ENCODE assay signal across 8 cellular contexts in the genomic region with DNA sequence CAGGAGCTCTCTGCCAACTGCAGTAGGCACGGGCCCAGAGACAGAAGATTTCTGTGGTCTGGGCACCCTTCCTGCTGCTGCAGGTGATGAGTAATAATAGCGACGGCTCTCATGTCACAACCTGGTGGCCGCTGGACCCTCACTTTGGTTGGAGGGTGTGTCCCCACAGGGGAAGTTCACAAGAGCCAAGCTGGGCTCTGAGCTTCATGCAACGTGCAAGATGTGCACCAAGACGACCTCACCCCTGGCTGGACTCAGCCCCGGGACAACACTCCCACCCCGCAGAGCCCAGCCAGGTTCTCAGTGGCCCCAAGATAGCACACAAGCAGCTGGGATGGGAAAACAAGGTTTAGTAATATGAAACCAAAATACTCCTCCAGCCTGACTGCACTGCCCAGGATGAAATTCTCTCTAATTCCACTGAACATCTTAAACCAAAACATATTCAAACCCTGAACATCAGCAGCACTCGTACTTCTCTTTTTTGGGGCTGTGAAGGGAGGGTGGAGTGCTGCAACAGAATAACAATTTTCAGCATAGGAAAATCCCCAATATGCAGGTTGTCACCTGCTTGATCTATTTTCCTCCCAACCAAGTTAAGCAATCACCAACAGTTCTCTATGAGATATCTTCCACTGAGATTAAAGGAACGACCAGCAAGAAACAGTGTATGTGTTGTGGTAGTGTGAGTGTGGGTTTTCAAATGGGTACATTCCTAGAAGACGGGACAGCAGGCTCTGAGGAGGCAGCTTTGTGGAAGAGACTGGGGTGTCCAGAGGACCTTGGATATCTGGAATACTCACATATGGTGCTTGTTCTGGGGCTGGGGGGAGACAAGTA. TPM values are rescaled to one million over a fixed set of nuclear protein-coding genes. Genes with fewer than 3 reads are reported as not detected.
DNase-seq lines count a peak whose midpoint lies in the region; ATAC-seq and TF ChIP-seq lines count a peak whose summit lies in the region.

No MANE protein-coding gene starts in this region.

- CTCF ChIA-PET in activated CD4-positive, alpha-beta memory T cell treated with anti-CD3 and anti-CD28 coated beads, Interleukin-2, amount 10 ng/mL, durations not matched to agents 7 days and 5 days (lab: Charles Lee) = interaction anchor here (0.6 to 7.6 kb wide), 3 partner anchors 10 to 88 kb away, joined by 3 to 41 read pairs (median 4); partner anchors contain the start of gene BCL2
- CTCF ChIA-PET in SK-N-SH (lab: Yijun Ruan, JAX) = interaction anchor here (0.6 to 2.1 kb wide), 4 partner anchors 20 to 426 kb away, joined by 3 to 6 read pairs (median 4); no protein-coding TSS in a partner anchor

- H3K36me3 ChIP-seq in spleen = peaks cover 0 to 44% (median 0%) of the 10 kb centered on the region in 6 donors
- no peaks in the 10 kb centered on the region for H3K36me3 ChIP-seq in SJCRH30
- no peaks in the 10 kb centered on the region for H3K36me3 ChIP-seq in SK-N-SH (replicated peaks in 1 of 2; ENCODE audit: control insufficient read depth in 1 of 2, insufficient read depth in 2 of 2, low read length in 1 of 2)

- H3K27ac ChIP-seq in spleen (peak overlapping the region; percentile 22 to 86 (median 70)), SJCRH30 (no peak overlapping the region), SK-N-SH (ENCODE audit: low read depth in 2 of 2, low read length in 1 of 2) (no peak overlapping the region)

- WGBS in spleen, 5 donors = 26 to 59% (median 46%) methylated on average over 8 to 11 of the region's 11 CpGs
- 71% methylated on average over 11 of the region's 11 CpGs for WGBS in SK-N-SH (ENCODE audit: low lambda C conversion rate)

- TF ChIP-seq POLR2A in spleen (IDR thresholded peaks at IDR 0.05) = no peak

- H3K9me2 ChIP-seq in SK-N-SH = no peaks in the 10 kb centered on the region

- H3K27me3 ChIP-seq in spleen (replicated peaks in 1 of 7) (no peaks in the 10 kb centered on the region), SJCRH30 (no peaks in the 10 kb centered on the region), SK-N-SH (ENCODE audit: insufficient read depth) (no peaks in the 10 kb centered on the region)

- intact Hi-C loops in spleen (cut with DNase I; ENCODE audit: low total_unique reads) = no loop called here

- no peak overlapping the region for H2AFZ ChIP-seq in SK-N-SH (ENCODE audit: low read depth)

- H3K27ac Mint-ChIP-seq in activated CD4-positive, alpha-beta memory T cell treated with anti-CD3 and anti-CD28 coated beads, Interleukin-2, amount 10 ng/mL, durations not matched to agents 7 days and 5 days = peak overlapping the region; percentile 77

- H3K79me2 ChIP-seq in SK-N-SH (ENCODE audit: insufficient read depth) = no peaks in the 10 kb centered on the region

- H3K4me1 ChIP-seq in spleen (peaks cover 15 to 95% (median 74%) of the 10 kb centered on the region in 6 donors), SJCRH30 (no peaks in the 10 kb centered on the region), SK-N-SH (ENCODE audit: control insufficient read depth in 1 of 2, insufficient read depth in 2 of 2, low read depth in 1 of 2, low read length in 1 of 2) (no peaks in the 10 kb centered on the region; a peak in 1 of 4 replicates)

- H3K4me2 ChIP-seq in SK-N-SH = no peak overlapping the region

- H3K4me1 Mint-ChIP-seq in activated CD4-positive, alpha-beta memory T cell treated with anti-CD3 and anti-CD28 coated beads, Interleukin-2, amount 10 ng/mL, durations not matched to agents 7 days and 5 days = peaks cover 66% of the 10 kb centered on the region

- no peak overlapping the region for H3K9ac ChIP-seq in SK-N-SH

- TF ChIP-seq CTCF in spleen (IDR thresholded peaks at IDR 0.05 in 8 of 11, conservative IDR thresholded peaks at IDR 0.05 in 3 of 11) = no peak
- TF ChIP-seq CTCF in SK-N-SH (IDR thresholded peaks at IDR 0.05) = no peak

- no peaks in the 10 kb centered on the region for H3K9me3 ChIP-seq in spleen
- H3K9me3 ChIP-seq in SJCRH30 (replicated peaks) = no peaks in the 10 kb centered on the region
- no peaks in the 10 kb centered on the region for H3K9me3 ChIP-seq in SK-N-SH

- H3K9me3 Mint-ChIP-seq in activated CD4-positive, alpha-beta memory T cell treated with anti-CD3 and anti-CD28 coated beads, Interleukin-2, amount 10 ng/mL, durations not matched to agents 7 days and 5 days = no peaks in the 10 kb centered on the region

- POLR2A ChIA-PET in activated CD4-positive, alpha-beta memory T cell treated with anti-CD3 and anti-CD28 coated beads, Interleukin-2, amount 10 ng/mL, durations not matched to agents 7 days and 5 days (lab: Charles Lee) = interaction anchor here (0.7 to 3.3 kb wide), 11 partner anchors 9 to 138 kb away, joined by 3 to 21 read pairs (median 3); partner anchors contain the start of gene BCL2
- POLR2A ChIA-PET in SK-N-SH (lab: Yijun Ruan, JAX) = no interaction called here

- peak overlapping the region; percentile 7 for H3K4me3 Mint-ChIP-seq in activated CD4-positive, alpha-beta memory T cell treated with anti-CD3 and anti-CD28 coated beads, Interleukin-2, amount 10 ng/mL, durations not matched to agents 7 days and 5 days

- peak; percentile 65 for ATAC-seq in HG02884 (IDR thresholded peaks at IDR 0.05; ENCODE audit: unreplicated experiment)

- TF ChIP-seq EP300 in SK-N-SH (IDR thresholded peaks at IDR 0.05; ENCODE audit: borderline replicate concordance in 1 of 2, low read depth in 1 of 2, low read length in 1 of 2) = no peak

- peaks cover 71% of the 10 kb centered on the region for H3K36me3 Mint-ChIP-seq in activated CD4-positive, alpha-beta memory T cell treated with anti-CD3 and anti-CD28 coated beads, Interleukin-2, amount 10 ng/mL, durations not matched to agents 7 days and 5 days (ENCODE audit: low read depth)

- H4K20me1 ChIP-seq in SK-N-SH (ENCODE audit: insufficient read depth) = no peaks in the 10 kb centered on the region

- H3F3A ChIP-seq in SK-N-SH (replicated peaks; ENCODE audit: insufficient read depth) = no peaks in the 10 kb centered on the region

- peak; percentile 32 for DNase-seq in SIG-M5 treated with dmso at 0.1 percent for 504 hours (lab: John Stamatoyannopoulos, UW; ENCODE audit: unreplicated experiment)
- DNase-seq in SIG-M5 (lab: John Stamatoyannopoulos, UW) = no peak
- peak; percentile 62 for DNase-seq in activated CD4-positive, alpha-beta memory T cell treated with anti-CD3 and anti-CD28 coated beads, Interleukin-2, amount 10 ng/mL, durations not matched to agents 7 days and 5 days
- peak; percentile 85 for DNase-seq in spleen
- no peak for DNase-seq in H4 (ENCODE audit: low spot score)
- no peak for DNase-seq in SJCRH30
- DNase-seq in SK-N-SH = no peak

- H3K4me3 ChIP-seq in spleen (peak overlapping the region in 2 of 8 donors; percentile 2 to 54), SJCRH30 (no peak overlapping the region), SK-N-SH (ENCODE audit: low read depth in 2 of 2, low read length in 1 of 2) (no peak overlapping the region)

- TF ChIP-seq RAD21 in SK-N-SH (IDR thresholded peaks at IDR 0.05; ENCODE audit: low read length) = no peak

- H3K27me3 Mint-ChIP-seq in activated CD4-positive, alpha-beta memory T cell treated with anti-CD3 and anti-CD28 coated beads, Interleukin-2, amount 10 ng/mL, durations not matched to agents 7 days and 5 days = no peaks in the 10 kb centered on the region

TF ChIP-seq in SK-N-SH, 30 proteins besides CTCF, POLR2A, EP300 and RAD21 (continues in another document):
- TF ChIP-seq NFIC (IDR thresholded peaks at IDR 0.05; ENCODE audit: borderline replicate concordance) = no peak
- no peak for TF ChIP-seq EZH2phosphoT487 (IDR thresholded peaks at IDR 0.05; ENCODE audit: borderline replicate concordance, low read depth)
- no peak for TF ChIP-seq PBX3 (IDR thresholded peaks at IDR 0.05)
- no peak for TF ChIP-seq NRF1 (IDR thresholded peaks at IDR 0.05; ENCODE audit: low read depth, low read length)
- TF ChIP-seq, protein P1, sequence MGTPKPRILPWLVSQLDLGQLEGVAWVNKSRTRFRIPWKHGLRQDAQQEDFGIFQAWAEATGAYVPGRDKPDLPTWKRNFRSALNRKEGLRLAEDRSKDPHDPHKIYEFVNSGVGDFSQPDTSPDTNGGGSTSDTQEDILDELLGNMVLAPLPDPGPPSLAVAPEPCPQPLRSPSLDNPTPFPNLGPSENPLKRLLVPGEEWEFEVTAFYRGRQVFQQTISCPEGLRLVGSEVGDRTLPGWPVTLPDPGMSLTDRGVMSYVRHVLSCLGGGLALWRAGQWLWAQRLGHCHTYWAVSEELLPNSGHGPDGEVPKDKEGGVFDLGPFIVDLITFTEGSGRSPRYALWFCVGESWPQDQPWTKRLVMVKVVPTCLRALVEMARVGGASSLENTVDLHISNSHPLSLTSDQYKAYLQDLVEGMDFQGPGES (IDR thresholded peaks at IDR 0.05; ENCODE audit: low read depth, low read length) = no peak
- TF ChIP-seq JUND (IDR thresholded peaks at IDR 0.05) = no peak

RNA-seq across cellular contexts. Expression of gene BCL2, which starts 26.5 kb away (rescaled TPM):
- total RNA-seq in activated CD4-positive, alpha-beta memory T cell treated with anti-CD3 and anti-CD28 coated beads, Interleukin-2, amount 10 ng/mL, durations not matched to agents 7 days and 5 days = 100 to 1,000 TPM; 102 to 109 TPM
- total RNA-seq in spleen = 100 to 1,000 TPM in 1 of 7 donors, 10 to 100 TPM in 6; 65.7 to 112 (median 83.2) TPM
- polyA plus RNA-seq in spleen (10 to 100 TPM in 2 of 3 donors, 1 to 10 TPM in 1; 9.6 to 18.0 (median 15.0) TPM), SK-N-SH (2012; rRNA removed) (1.2 and 1.5 TPM in 2 replicates)
- 2.7 and 2.9 TPM in 2 replicates for total RNA-seq in H4 (2014; rRNA removed; shearing (Covaris generic))
- 6.0 and 6.8 TPM in 2 replicates for total RNA-seq in SJCRH30 (2014; rRNA removed; shearing (Covaris generic))
- 1.6 and 1.8 TPM in 2 replicates for polyA plus RNA-seq in SK-N-SH (2012; cell fraction: cytosol; rRNA removed)
- polyA plus RNA-seq in SK-N-SH (2012; cell fraction: nucleus; rRNA removed) = 1.3 and 1.5 TPM in 2 replicates

Comparison
In these comparisons a context has a peak if more than half of its experiments do, and no peak if none do; other contexts are left out.
1. DNase-seq: peak in SIG-M5 treated with dmso at 0.1 percent for 504 hours (single experiment), activated CD4-positive, alpha-beta memory T cell treated with anti-CD3 and anti-CD28 coated beads, Interleukin-2, amount 10 ng/mL, durations not matched to agents 7 days and 5 days (single experiment) and spleen (single experiment); none in SIG-M5 (single experiment), H4 (single experiment), SJCRH30 (0 of 2) and SK-N-SH (single experiment).
2. H3K27ac ChIP-seq: peak in spleen (8 of 8); none in SJCRH30 (single experiment) and SK-N-SH (0 of 2).